12 cellular contexts compared by ENCODE assay signal in the genomic region with DNA sequence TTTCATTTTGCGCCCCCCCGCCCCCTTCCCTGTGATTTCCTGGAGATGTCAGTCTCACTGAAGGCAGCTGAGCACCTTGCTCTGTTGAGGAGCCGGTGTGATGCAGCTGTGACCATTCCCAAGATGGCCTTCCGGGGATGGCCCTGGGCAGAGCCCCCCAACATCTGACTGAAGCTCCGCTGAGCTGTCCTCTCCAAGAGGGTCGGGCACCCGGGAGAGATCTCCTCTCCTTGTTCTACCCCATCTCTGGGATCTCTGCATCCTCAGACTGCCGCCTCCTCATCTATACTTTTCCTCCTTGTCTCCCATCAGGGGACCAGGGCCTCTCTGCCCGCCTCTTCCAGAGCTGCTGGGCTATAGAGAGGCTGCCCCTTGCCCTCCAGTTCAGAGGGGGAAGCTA. TPM values are rescaled to one million over a fixed set of nuclear protein-coding genes. Genes with fewer than 3 reads are reported as not detected.
DNase-seq lines count a peak whose midpoint lies in the region; TF ChIP-seq lines count a peak whose summit lies in the region.
"Had no signal": no experiment of that assay in that cellular context is flagged by ENCODE, and none has a peak within 500 bp of the region (broad histone marks: within the 10 kb centered on the region; RNA-seq: fewer than 3 reads in every experiment).

No MANE protein-coding gene starts in this region.

- dilution Hi-C loops in mammary epithelial cell (cut with HindIII; ENCODE audit: low sequenced_read_pairs): loop anchor here (5.0 kb wide), 1 partner anchor 69 kb away; no protein-coding TSS in a partner anchor

- H3K4me3 ChIP-seq in mammary epithelial cell (replicated peaks in 1 of 3; ENCODE audit: insufficient read depth in 1 of 3, low read depth in 2 of 3, low read length in 3 of 3) (no peak overlapping the region), coronary artery (no peak overlapping the region), neuronal stem cell (ENCODE audit: low read length in 2 of 2) (no peak overlapping the region), brain microvascular endothelial cell (ENCODE audit: low read depth, low read length) (no peak overlapping the region), prostate gland (no peak overlapping the region)

- TF ChIP-seq CTCF in MCF 10A (IDR thresholded peaks at IDR 0.05; ENCODE audit: unreplicated experiment) (no peak), mammary epithelial cell (conservative IDR thresholded peaks at IDR 0.05 in 1 of 2, IDR thresholded peaks at IDR 0.05 in 1 of 2; ENCODE audit: extremely low read depth in 1 of 2, insufficient read depth in 1 of 2, low read depth in 1 of 2, low read length in 2 of 2) (no peak), coronary artery (IDR thresholded peaks at IDR 0.05) (no peak), brain microvascular endothelial cell (IDR thresholded peaks at IDR 0.05; ENCODE audit: low read depth, low read length, missing control alignments) (no peak), prostate gland (IDR thresholded peaks at IDR 0.05) (no peak)

- peaks cover 5% of the 10 kb centered on the region for H3K4me1 ChIP-seq in mammary epithelial cell (ENCODE audit: insufficient read depth, low read length)
- H3K4me1 ChIP-seq in neuronal stem cell (ENCODE audit: control insufficient read depth in 2 of 2, insufficient read depth in 1 of 2, low read depth in 1 of 2, low read length in 2 of 2): peaks cover 10 to 15% of the 10 kb centered on the region in 2 donors
- no peaks in the 10 kb centered on the region for H3K4me1 ChIP-seq in prostate gland (replicated peaks)

- in situ Hi-C loops in mammary epithelial cell (cut with MboI; ENCODE audit: low sequenced_read_pairs in 2 of 2): loop anchor here in 1 of 2 donors (10.0 kb wide), 1 partner anchor 137 kb away; no protein-coding TSS in a partner anchor
- in situ Hi-C loops in brain microvascular endothelial cell (cut with HindIII; ENCODE audit: low pct_ligation_motif_present, low sequenced_read_pairs): no loop called here

- H3K9me3 ChIP-seq in mammary epithelial cell (replicated peaks; ENCODE audit: insufficient read depth, low read length): no peaks in the 10 kb centered on the region
- peaks cover 0 to 16% of the 10 kb centered on the region in 2 donors for H3K9me3 ChIP-seq in neuronal stem cell (replicated peaks in 1 of 2; ENCODE audit: control insufficient read depth in 2 of 2, insufficient read depth in 1 of 2, low read depth in 1 of 2, low read length in 2 of 2)
- H3K9me3 ChIP-seq in prostate gland: no peaks in the 10 kb centered on the region

- H3K27me3 ChIP-seq in mammary epithelial cell (ENCODE audit: insufficient read depth, low read length): no peaks in the 10 kb centered on the region
- H3K27me3 ChIP-seq in neuronal stem cell (ENCODE audit: control insufficient read depth in 3 of 3, insufficient read depth in 3 of 3, low read depth in 1 of 3, low read length in 3 of 3): no peaks in the 10 kb centered on the region
- H3K27me3 ChIP-seq in brain microvascular endothelial cell (replicated peaks): peaks cover 19% of the 10 kb centered on the region
- H3K27me3 ChIP-seq in prostate gland (replicated peaks; ENCODE audit: insufficient read depth): peaks cover 9% of the 10 kb centered on the region

- H2BK120ac ChIP-seq in neuronal stem cell (ENCODE audit: low read depth, low read length): no peak overlapping the region

- peaks cover 38% of the 10 kb centered on the region for H3K4me1 Mint-ChIP-seq in MCF 10A (ENCODE audit: insufficient read depth, unreplicated experiment)

- H3K27ac ChIP-seq in mammary epithelial cell (ENCODE audit: insufficient read depth, low read depth, low read length): no peak overlapping the region
- H3K27ac ChIP-seq in coronary artery: no peak overlapping the region
- H3K27ac ChIP-seq in neuronal stem cell (replicated peaks; ENCODE audit: low read length): no peak overlapping the region
- no peak overlapping the region for H3K27ac ChIP-seq in brain microvascular endothelial cell
- H3K27ac ChIP-seq in prostate gland: no peak overlapping the region
- H3K27ac ChIP-seq: 22Rv1; BLaER1 treated with 17β-estradiol and CSF1 and Interleukin-3, amounts not matched to agents 10 nM and 100 nM had no signal

- H3K27ac Mint-ChIP-seq in MCF 10A (ENCODE audit: low read depth, unreplicated experiment): no peak overlapping the region
- H3K27ac Mint-ChIP-seq: CD4-positive, CD25-positive, alpha-beta regulatory T cell had no signal

- peak overlapping the region; percentile 39 for H3K4me3 Mint-ChIP-seq in MCF 10A (ENCODE audit: unreplicated experiment)
- H3K4me3 Mint-ChIP-seq: CD4-positive, CD25-positive, alpha-beta regulatory T cell had no signal

- H3K18ac ChIP-seq in neuronal stem cell (ENCODE audit: low read length): peak overlapping the region; percentile 85

- H2BK12ac ChIP-seq in neuronal stem cell (ENCODE audit: low read length): peak overlapping the region; percentile 16

- intact Hi-C loops in MCF 10A (cut with micrococcal nuclease) (no loop called here), mammary epithelial cell (cut with micrococcal nuclease) (no loop called here), prostate gland (cut with DNase I) (no loop called here)

- H2BK15ac ChIP-seq in neuronal stem cell (ENCODE audit: low read length): peak overlapping the region; percentile 0

- no TSS peak for BruUV-seq in MCF 10A (replicated peaks; lab: Mats Ljungman, UMichigan)
- no TSS peak for BruUV-seq in mammary epithelial cell (replicated peaks; lab: Mats Ljungman, UMichigan)

- H3K23ac ChIP-seq in neuronal stem cell (ENCODE audit: low read depth, low read length, poor library complexity): no peak overlapping the region

- no peaks in the 10 kb centered on the region for H3K79me2 ChIP-seq in mammary epithelial cell (ENCODE audit: insufficient read depth, low read length)

- no peak for TF ChIP-seq POLR2A in prostate gland (IDR thresholded peaks at IDR 0.05)

- POLR2A ChIA-PET in MCF 10A (lab: Yijun Ruan, JAX): interaction anchor here (0.7 to 2.7 kb wide), 5 partner anchors 9 to 120 kb away, joined by 3 to 12 read pairs (median 3); no protein-coding TSS in a partner anchor

- H3K4ac ChIP-seq in neuronal stem cell (ENCODE audit: low read length): no peak overlapping the region

- 100% methylated on average over 8 of the region's 9 CpGs for WGBS in mammary epithelial cell (ENCODE audit: low coverage, missing lambda C conversion rate)
- WGBS in neuronal stem cell (ENCODE audit: extremely low coverage in 2 of 2, insufficient read length in 2 of 2, insufficient replicate concordance in 1 of 2), 2 donors: no CpG with 5 or more reads among the region's 9 CpGs
- 90% methylated on average over 9 of the region's 9 CpGs for WGBS in prostate gland

- H2BK5ac ChIP-seq in neuronal stem cell (ENCODE audit: low read length): peak overlapping the region; percentile 1

- H3K9me3 Mint-ChIP-seq in MCF 10A (ENCODE audit: unreplicated experiment): no peaks in the 10 kb centered on the region

- H3K27me3 Mint-ChIP-seq in MCF 10A (ENCODE audit: insufficient read depth, unreplicated experiment): no peaks in the 10 kb centered on the region

- peaks cover 7% of the 10 kb centered on the region for H3K79me1 ChIP-seq in neuronal stem cell (ENCODE audit: low read depth, low read length)

- H3K9ac ChIP-seq in mammary epithelial cell (ENCODE audit: insufficient read depth, low read length): no peak overlapping the region
- H3K9ac ChIP-seq in neuronal stem cell (ENCODE audit: low read depth, low read length, poor library complexity): no peak overlapping the region
- H3K9ac ChIP-seq: BLaER1 treated with 17β-estradiol and CSF1 and Interleukin-3, amounts not matched to agents 10 nM and 100 nM had no signal

- no peaks in the 10 kb centered on the region for H3K36me3 ChIP-seq in mammary epithelial cell (ENCODE audit: insufficient read depth, low read length)
- H3K36me3 ChIP-seq in neuronal stem cell (replicated peaks in 1 of 2; ENCODE audit: control insufficient read depth in 2 of 2, insufficient read depth in 2 of 2, low read length in 2 of 2): peaks cover 0 to 9% of the 10 kb centered on the region in 2 donors
- no peaks in the 10 kb centered on the region for H3K36me3 ChIP-seq in brain microvascular endothelial cell (replicated peaks)
- no peaks in the 10 kb centered on the region for H3K36me3 ChIP-seq in prostate gland
- H3K36me3 ChIP-seq: BLaER1 treated with 17β-estradiol and CSF1 and Interleukin-3, amounts not matched to agents 10 nM and 100 nM had no signal

- H4K20me1 ChIP-seq in mammary epithelial cell (ENCODE audit: insufficient read depth, low read length): no peaks in the 10 kb centered on the region
- H4K20me1 ChIP-seq: BLaER1 treated with 17β-estradiol and CSF1 and Interleukin-3, amounts not matched to agents 10 nM and 100 nM had no signal

- H4K8ac ChIP-seq in neuronal stem cell (ENCODE audit: low read depth, low read length): peak overlapping the region; percentile 33

- no peak overlapping the region for H2AFZ ChIP-seq in mammary epithelial cell (ENCODE audit: low read depth, low read length)
- H2AFZ ChIP-seq in neuronal stem cell (ENCODE audit: low read length): no peak overlapping the region

- DNase-seq in MCF 10A (ENCODE audit: unreplicated experiment): no peak
- DNase-seq in mammary epithelial cell: no peak
- DNase-seq in coronary artery (ENCODE audit: low spot score): peak; percentile 55
- DNase-seq in neuronal stem cell (ENCODE audit: low spot score): no peak
- no peak for DNase-seq in brain microvascular endothelial cell
- no peak for DNase-seq in NCI-H2081 (lab: John Stamatoyannopoulos, UW)
- DNase-seq in prostate gland (ENCODE audit: low spot score): no peak
- no peak for DNase-seq in amniotic stem cell (lab: John Stamatoyannopoulos, UW)
- DNase-seq: CD4-positive, CD25-positive, alpha-beta regulatory T cell had no signal

- H3K4me2 ChIP-seq in mammary epithelial cell (ENCODE audit: insufficient read depth, low read depth, low read length) (no peak overlapping the region), neuronal stem cell (ENCODE audit: insufficient read depth, low read length, poor library complexity, severe bottlenecking) (no peak overlapping the region)

- CTCF ChIA-PET in MCF 10A (lab: Yijun Ruan, JAX) (interaction anchor here (0.8 to 3.6 kb wide), 12 partner anchors 9 to 156 kb away, joined by 3 to 36 read pairs (median 4); no protein-coding TSS in a partner anchor), mammary epithelial cell (lab: Charles Lee; ENCODE audit: low non-redundant PET) (no interaction called here)

- no peak overlapping the region for H4K91ac ChIP-seq in neuronal stem cell (ENCODE audit: low read depth, low read length, poor library complexity)

- H2AK5ac ChIP-seq in neuronal stem cell (ENCODE audit: low read depth, low read length): peak overlapping the region; percentile 77

- no peak overlapping the region for H3K14ac ChIP-seq in neuronal stem cell (ENCODE audit: low read length)

- no peaks in the 10 kb centered on the region for H3K36me3 Mint-ChIP-seq in MCF 10A (ENCODE audit: insufficient read depth, unreplicated experiment)
- H3K36me3 Mint-ChIP-seq: CD4-positive, CD25-positive, alpha-beta regulatory T cell had no signal

RNA-seq across cellular contexts. Expression of a gene that starts 1.0 kb away (rescaled TPM):
- 22.9 and 23.6 TPM in 2 replicates for total RNA-seq in MCF 10A (2022)
- total RNA-seq in mammary epithelial cell: 10 to 100 TPM; 22.3 to 44.9 TPM
- polyA plus RNA-seq in mammary epithelial cell: 10.6 TPM
- polyA minus RNA-seq in mammary epithelial cell: 7.0 TPM
- polyA plus RNA-seq in neuronal stem cell (2013, experiment 1 of 2): 180 TPM
- polyA plus RNA-seq in neuronal stem cell (2013, experiment 2 of 2): 179 TPM
- 100 to 1,000 TPM in 1 of 2 donors, 1 to 10 TPM in 1; 3.7 to 187 TPM for total RNA-seq in prostate gland
- total RNA-seq: CD4-positive, CD25-positive, alpha-beta regulatory T cell; HT-29 had no signal
- polyA plus RNA-seq: CD4-positive, CD25-positive, alpha-beta regulatory T cell had no signal
